ENCODE assay signal across 1 cellular context in the genomic region with DNA sequence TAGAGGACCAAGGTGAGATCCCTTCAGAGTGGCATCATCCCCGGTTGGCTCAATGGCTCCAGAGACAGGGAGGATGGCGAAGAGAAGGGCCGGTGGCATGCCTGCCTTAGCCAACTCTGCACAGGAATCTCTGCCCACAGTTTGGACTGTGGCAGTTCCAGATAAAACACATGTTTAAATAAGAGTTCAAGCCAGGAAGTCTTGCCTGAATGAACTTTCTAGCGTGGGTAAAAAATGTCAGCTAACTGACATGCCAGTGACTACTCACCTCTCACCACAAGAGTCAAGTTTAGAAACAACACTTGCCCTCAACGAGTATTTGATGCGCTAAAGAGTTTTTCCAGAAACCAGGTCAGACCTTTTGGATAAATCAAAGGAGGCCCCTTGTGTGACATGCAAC.
TF ChIP-seq lines count a peak whose summit lies in the region.

No MANE protein-coding gene starts in this region.

TF ChIP-seq in GM12878, 131 proteins besides CTCF, POLR2A, EP300 and RAD21:
- peak in 1 of 2 experiments; percentile 29; a peak in 1 of 4 replicates for TF ChIP-seq IKZF2 (IDR thresholded peaks at IDR 0.05)
- TF ChIP-seq CHD4 (IDR thresholded peaks at IDR 0.05) = no peak
- TF ChIP-seq, protein P1, sequence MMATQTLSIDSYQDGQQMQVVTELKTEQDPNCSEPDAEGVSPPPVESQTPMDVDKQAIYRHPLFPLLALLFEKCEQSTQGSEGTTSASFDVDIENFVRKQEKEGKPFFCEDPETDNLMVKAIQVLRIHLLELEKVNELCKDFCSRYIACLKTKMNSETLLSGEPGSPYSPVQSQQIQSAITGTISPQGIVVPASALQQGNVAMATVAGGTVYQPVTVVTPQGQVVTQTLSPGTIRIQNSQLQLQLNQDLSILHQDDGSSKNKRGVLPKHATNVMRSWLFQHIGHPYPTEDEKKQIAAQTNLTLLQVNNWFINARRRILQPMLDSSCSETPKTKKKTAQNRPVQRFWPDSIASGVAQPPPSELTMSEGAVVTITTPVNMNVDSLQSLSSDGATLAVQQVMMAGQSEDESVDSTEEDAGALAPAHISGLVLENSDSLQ (IDR thresholded peaks at IDR 0.05) = peak; percentile 57; the same call in 1 of the 2 replicates
- no peak for TF ChIP-seq RCOR1 (conservative IDR thresholded peaks at IDR 0.05; ENCODE audit: low read depth, low read length)
- TF ChIP-seq, protein P2, sequence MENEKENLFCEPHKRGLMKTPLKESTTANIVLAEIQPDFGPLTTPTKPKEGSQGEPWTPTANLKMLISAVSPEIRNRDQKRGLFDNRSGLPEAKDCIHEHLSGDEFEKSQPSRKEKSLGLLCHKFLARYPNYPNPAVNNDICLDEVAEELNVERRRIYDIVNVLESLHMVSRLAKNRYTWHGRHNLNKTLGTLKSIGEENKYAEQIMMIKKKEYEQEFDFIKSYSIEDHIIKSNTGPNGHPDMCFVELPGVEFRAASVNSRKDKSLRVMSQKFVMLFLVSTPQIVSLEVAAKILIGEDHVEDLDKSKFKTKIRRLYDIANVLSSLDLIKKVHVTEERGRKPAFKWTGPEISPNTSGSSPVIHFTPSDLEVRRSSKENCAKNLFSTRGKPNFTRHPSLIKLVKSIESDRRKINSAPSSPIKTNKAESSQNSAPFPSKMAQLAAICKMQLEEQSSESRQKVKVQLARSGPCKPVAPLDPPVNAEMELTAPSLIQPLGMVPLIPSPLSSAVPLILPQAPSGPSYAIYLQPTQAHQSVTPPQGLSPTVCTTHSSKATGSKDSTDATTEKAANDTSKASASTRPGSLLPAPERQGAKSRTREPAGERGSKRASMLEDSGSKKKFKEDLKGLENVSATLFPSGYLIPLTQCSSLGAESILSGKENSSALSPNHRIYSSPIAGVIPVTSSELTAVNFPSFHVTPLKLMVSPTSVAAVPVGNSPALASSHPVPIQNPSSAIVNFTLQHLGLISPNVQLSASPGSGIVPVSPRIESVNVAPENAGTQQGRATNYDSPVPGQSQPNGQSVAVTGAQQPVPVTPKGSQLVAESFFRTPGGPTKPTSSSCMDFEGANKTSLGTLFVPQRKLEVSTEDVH (IDR thresholded peaks at IDR 0.05; ENCODE audit: low read depth, partially characterized antibody) = no peak
- peak; percentile 65 for TF ChIP-seq NR2F1 (conservative IDR thresholded peaks at IDR 0.05)
- peak; percentile 70 for TF ChIP-seq RUNX3 (IDR thresholded peaks at IDR 0.05; ENCODE audit: low read length)
- TF ChIP-seq, protein P3, sequence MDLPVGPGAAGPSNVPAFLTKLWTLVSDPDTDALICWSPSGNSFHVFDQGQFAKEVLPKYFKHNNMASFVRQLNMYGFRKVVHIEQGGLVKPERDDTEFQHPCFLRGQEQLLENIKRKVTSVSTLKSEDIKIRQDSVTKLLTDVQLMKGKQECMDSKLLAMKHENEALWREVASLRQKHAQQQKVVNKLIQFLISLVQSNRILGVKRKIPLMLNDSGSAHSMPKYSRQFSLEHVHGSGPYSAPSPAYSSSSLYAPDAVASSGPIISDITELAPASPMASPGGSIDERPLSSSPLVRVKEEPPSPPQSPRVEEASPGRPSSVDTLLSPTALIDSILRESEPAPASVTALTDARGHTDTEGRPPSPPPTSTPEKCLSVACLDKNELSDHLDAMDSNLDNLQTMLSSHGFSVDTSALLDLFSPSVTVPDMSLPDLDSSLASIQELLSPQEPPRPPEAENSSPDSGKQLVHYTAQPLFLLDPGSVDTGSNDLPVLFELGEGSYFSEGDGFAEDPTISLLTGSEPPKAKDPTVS (IDR thresholded peaks at IDR 0.05; ENCODE audit: low read depth, low read length) = no peak
- TF ChIP-seq, protein P4, sequence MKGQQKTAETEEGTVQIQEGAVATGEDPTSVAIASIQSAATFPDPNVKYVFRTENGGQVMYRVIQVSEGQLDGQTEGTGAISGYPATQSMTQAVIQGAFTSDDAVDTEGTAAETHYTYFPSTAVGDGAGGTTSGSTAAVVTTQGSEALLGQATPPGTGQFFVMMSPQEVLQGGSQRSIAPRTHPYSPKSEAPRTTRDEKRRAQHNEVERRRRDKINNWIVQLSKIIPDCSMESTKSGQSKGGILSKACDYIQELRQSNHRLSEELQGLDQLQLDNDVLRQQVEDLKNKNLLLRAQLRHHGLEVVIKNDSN (IDR thresholded peaks at IDR 0.05; ENCODE audit: borderline replicate concordance, extremely low read length, insufficient read depth, low read depth, low read length) = no peak
- no peak for TF ChIP-seq SMAD5 (IDR thresholded peaks at IDR 0.05; ENCODE audit: low read depth)
- 0 out of 2 replicates have a peak, but pooled peaks have one; percentile 38 for TF ChIP-seq YY1 (IDR thresholded peaks at IDR 0.05; ENCODE audit: low read depth, low read length)
- TF ChIP-seq POLR2AphosphoS2 (IDR thresholded peaks at IDR 0.05; ENCODE audit: low read depth, low read length) = no peak
